In the genomic region with DNA sequence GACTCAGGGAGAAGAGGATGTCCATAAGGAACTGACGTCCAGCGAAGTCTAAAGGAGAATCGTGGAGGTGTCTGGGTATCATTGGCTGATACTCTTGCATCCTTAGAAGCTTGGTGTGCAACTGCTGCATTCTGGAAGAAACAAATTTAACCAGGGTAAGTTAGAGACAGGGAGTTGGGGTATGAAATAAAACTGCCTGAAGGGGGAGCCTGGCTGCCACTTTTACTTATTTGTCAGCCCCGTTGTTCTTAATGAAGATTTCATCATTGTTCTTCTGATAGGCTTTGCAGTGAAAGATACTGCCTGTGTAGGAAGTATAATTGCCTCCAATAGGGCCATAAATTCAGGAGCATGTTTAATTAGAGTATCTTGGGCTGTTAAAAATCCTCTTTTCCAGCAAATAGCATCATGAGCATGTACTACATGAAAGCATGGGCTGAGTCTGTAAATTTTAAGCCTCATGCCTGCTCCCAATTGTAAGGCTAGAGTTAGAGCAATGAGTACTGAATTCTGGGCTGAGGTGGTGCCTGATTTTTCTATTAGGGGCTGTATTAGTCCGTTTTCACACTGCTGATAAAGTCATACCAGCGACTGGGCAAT, we compare ENCODE assay signal across 8 cellular contexts.
DNase-seq lines count a peak whose midpoint lies in the region; ATAC-seq and TF ChIP-seq lines count a peak whose summit lies in the region.

No MANE protein-coding gene starts in this region.

- H4K20me1 ChIP-seq in OCI-LY7 (ENCODE audit: insufficient read depth, low read length) = no peaks in the 10 kb centered on the region

- no peak overlapping the region for H3K27ac Mint-ChIP-seq in activated T-helper 1 cell treated with anti-CD3 and anti-CD28 coated beads, Interleukin-12 subunit alpha, Interleukin-12 subunit beta, Interleukin-2, Interleukin-4 antibody, amounts not matched to agents 30 ng/mL and 10 ng/mL and 1 ng/mL, durations not matched to agents 14 hours and 24 hours and 36 hours

- intact Hi-C loops in OCI-LY7 (cut with micrococcal nuclease; ENCODE audit: unreplicated experiment) (loop anchor here (10.0 kb wide), 1 partner anchor 1135 kb away; no protein-coding TSS in a partner anchor), lower lobe of right lung (cut with DNase I) (no loop called here), aorta (cut with DNase I) (no loop called here)
- intact Hi-C loops in activated T-helper 1 cell treated with anti-CD3 and anti-CD28 coated beads, Interleukin-12 subunit alpha, Interleukin-12 subunit beta, Interleukin-2, Interleukin-4 antibody, amounts not matched to agents 30 ng/mL and 10 ng/mL and 1 ng/mL, durations not matched to agents 14 hours and 24 hours and 36 hours (cut with micrococcal nuclease) = loop anchor here (1.0 kb wide), 1 partner anchor 680 kb away; no protein-coding TSS in a partner anchor

- H3K27me3 Mint-ChIP-seq in activated T-helper 1 cell treated with anti-CD3 and anti-CD28 coated beads, Interleukin-12 subunit alpha, Interleukin-12 subunit beta, Interleukin-2, Interleukin-4 antibody, amounts not matched to agents 30 ng/mL and 10 ng/mL and 1 ng/mL, durations not matched to agents 14 hours and 24 hours and 36 hours (ENCODE audit: insufficient read depth) = no peaks in the 10 kb centered on the region

- H3K4me3 ChIP-seq in BJ (ENCODE audit: low read depth, low read length) = no peak overlapping the region
- H3K4me3 ChIP-seq in OCI-LY7 (ENCODE audit: low read depth, low read length, poor library complexity, severe bottlenecking) = no peak overlapping the region
- no peak overlapping the region for H3K4me3 ChIP-seq in brain microvascular endothelial cell (ENCODE audit: low read depth, low read length)
- no peak overlapping the region for H3K4me3 ChIP-seq in lower lobe of right lung
- no peak overlapping the region for H3K4me3 ChIP-seq in aorta (ENCODE audit: low read length in 2 of 2)

- no peak for DNase-seq in BJ (ENCODE audit: low read depth)
- peak; percentile 34 for DNase-seq in OCI-LY7 (ENCODE audit: low spot score)
- peak; percentile 2 for DNase-seq in brain microvascular endothelial cell
- no peak for DNase-seq in lower lobe of right lung
- no peak for DNase-seq in activated T-helper 1 cell treated with anti-CD3 and anti-CD28 coated beads, Interleukin-12 subunit alpha, Interleukin-12 subunit beta, Interleukin-2, Interleukin-4 antibody, amounts not matched to agents 30 ng/mL and 10 ng/mL and 1 ng/mL, durations not matched to agents 14 hours and 24 hours and 36 hours (ENCODE audit: low spot score)
- DNase-seq in aorta = no peak

- H3K36me3 ChIP-seq in BJ (ENCODE audit: control insufficient read depth, insufficient read depth, low read length) (no peaks in the 10 kb centered on the region), OCI-LY7 (ENCODE audit: insufficient read depth, low read length) (no peaks in the 10 kb centered on the region), brain microvascular endothelial cell (replicated peaks) (no peaks in the 10 kb centered on the region), lower lobe of right lung (no peaks in the 10 kb centered on the region), aorta (ENCODE audit: control insufficient read depth in 1 of 2, insufficient read depth in 2 of 2, low read length in 1 of 2) (no peaks in the 10 kb centered on the region)

- H3K27me3 ChIP-seq in BJ (ENCODE audit: control insufficient read depth, insufficient read depth, low read length) = no peaks in the 10 kb centered on the region
- H3K27me3 ChIP-seq in brain microvascular endothelial cell (replicated peaks) = no peaks in the 10 kb centered on the region
- H3K27me3 ChIP-seq in lower lobe of right lung (ENCODE audit: low read depth) = no peaks in the 10 kb centered on the region
- no peaks in the 10 kb centered on the region for H3K27me3 ChIP-seq in aorta (ENCODE audit: control insufficient read depth in 1 of 2, insufficient read depth in 2 of 2, low read length in 1 of 2)

- peak; percentile 92 for ATAC-seq in GM18868 (IDR thresholded peaks at IDR 0.05; ENCODE audit: unreplicated experiment)
- peak; percentile 64 for ATAC-seq in HG03196 (IDR thresholded peaks at IDR 0.05; ENCODE audit: unreplicated experiment)
- ATAC-seq in lower lobe of right lung = peak in 1 of 2 donors; percentile 57
- ATAC-seq in aorta (ENCODE audit: low FRiP score) = no peak

- H3K4me1 ChIP-seq in OCI-LY7 (ENCODE audit: insufficient read depth, low read length, poor library complexity, severe bottlenecking) = no peaks in the 10 kb centered on the region
- H3K4me1 ChIP-seq in lower lobe of right lung = no peaks in the 10 kb centered on the region
- no peaks in the 10 kb centered on the region for H3K4me1 ChIP-seq in aorta (ENCODE audit: control insufficient read depth in 1 of 2, insufficient read depth in 2 of 2, low read length in 2 of 2)

- H3K9me3 ChIP-seq in OCI-LY7 (ENCODE audit: low read length) (no peaks in the 10 kb centered on the region), lower lobe of right lung (no peaks in the 10 kb centered on the region), aorta (ENCODE audit: control insufficient read depth, low read length) (no peaks in the 10 kb centered on the region)

- no peaks in the 10 kb centered on the region for H3K36me3 Mint-ChIP-seq in activated T-helper 1 cell treated with anti-CD3 and anti-CD28 coated beads, Interleukin-12 subunit alpha, Interleukin-12 subunit beta, Interleukin-2, Interleukin-4 antibody, amounts not matched to agents 30 ng/mL and 10 ng/mL and 1 ng/mL, durations not matched to agents 14 hours and 24 hours and 36 hours (ENCODE audit: low read depth)

- H3K4me3 Mint-ChIP-seq in activated T-helper 1 cell treated with anti-CD3 and anti-CD28 coated beads, Interleukin-12 subunit alpha, Interleukin-12 subunit beta, Interleukin-2, Interleukin-4 antibody, amounts not matched to agents 30 ng/mL and 10 ng/mL and 1 ng/mL, durations not matched to agents 14 hours and 24 hours and 36 hours = no peak overlapping the region

- no peak overlapping the region for H2AFZ ChIP-seq in OCI-LY7 (ENCODE audit: low read length)

- H3K4me1 Mint-ChIP-seq in activated T-helper 1 cell treated with anti-CD3 and anti-CD28 coated beads, Interleukin-12 subunit alpha, Interleukin-12 subunit beta, Interleukin-2, Interleukin-4 antibody, amounts not matched to agents 30 ng/mL and 10 ng/mL and 1 ng/mL, durations not matched to agents 14 hours and 24 hours and 36 hours (ENCODE audit: low read depth) = no peaks in the 10 kb centered on the region

- H3K27ac ChIP-seq in OCI-LY7 (ENCODE audit: low read depth, low read length, poor library complexity, severe bottlenecking) (no peak overlapping the region), brain microvascular endothelial cell (no peak overlapping the region), lower lobe of right lung (no peak overlapping the region), aorta (ENCODE audit: low read depth in 1 of 2, low read length in 2 of 2) (no peak overlapping the region)

- no peaks in the 10 kb centered on the region for H3K79me2 ChIP-seq in OCI-LY7 (ENCODE audit: insufficient read depth, low read depth, low read length)

- CTCF ChIA-PET in BJ (lab: Yijun Ruan, JAX) (interaction anchor here (0.6 to 1.3 kb wide), 2 partner anchors 15 to 16 kb away, joined by 3 read pairs; no protein-coding TSS in a partner anchor), OCI-LY7 (lab: Charles Lee; ENCODE audit: unreplicated experiment) (no interaction called here)

- H3K9me3 Mint-ChIP-seq in activated T-helper 1 cell treated with anti-CD3 and anti-CD28 coated beads, Interleukin-12 subunit alpha, Interleukin-12 subunit beta, Interleukin-2, Interleukin-4 antibody, amounts not matched to agents 30 ng/mL and 10 ng/mL and 1 ng/mL, durations not matched to agents 14 hours and 24 hours and 36 hours = peaks cover 4% of the 10 kb centered on the region

- POLR2A ChIA-PET in BJ (lab: Charles Lee) (no interaction called here), OCI-LY7 (lab: Charles Lee) (no interaction called here)

- in situ Hi-C loops in brain microvascular endothelial cell (cut with HindIII; ENCODE audit: low pct_ligation_motif_present, low sequenced_read_pairs) = no loop called here

- peak; percentile 25; the same call in 1 of the 2 replicates for TF ChIP-seq CTCF in BJ (IDR thresholded peaks at IDR 0.05; ENCODE audit: insufficient read depth, low read depth, low read length)
- peak; percentile 75 for TF ChIP-seq CTCF in OCI-LY7 (conservative IDR thresholded peaks at IDR 0.05; ENCODE audit: low read length)
- TF ChIP-seq CTCF in brain microvascular endothelial cell (IDR thresholded peaks at IDR 0.05; ENCODE audit: low read depth, low read length, missing control alignments) = peak; percentile 73
- TF ChIP-seq CTCF in lower lobe of right lung (IDR thresholded peaks at IDR 0.05) = peak; percentile 55

- no peaks in the 10 kb centered on the region for H3K9me2 ChIP-seq in OCI-LY7 (ENCODE audit: insufficient read depth, low read length)

- 50 to 51% methylated on average over 6 of the region's 6 CpGs for WGBS in aorta, 2 donors

- H3K4me2 ChIP-seq in OCI-LY7 (ENCODE audit: low read length) = no peak overlapping the region

- BruUV-seq in OCI-LY7 (replicated peaks; lab: Mats Ljungman, UMichigan) = no TSS peak

Comparison
In these comparisons a context has a peak if more than half of its experiments do, and no peak if none do; other contexts are left out.
1. DNase-seq: peak in OCI-LY7 (single experiment) and brain microvascular endothelial cell (single experiment); none in BJ (single experiment), lower lobe of right lung (single experiment), activated T-helper 1 cell treated with anti-CD3 and anti-CD28 coated beads, Interleukin-12 subunit alpha, Interleukin-12 subunit beta, Interleukin-2, Interleukin-4 antibody, amounts not matched to agents 30 ng/mL and 10 ng/mL and 1 ng/mL, durations not matched to agents 14 hours and 24 hours and 36 hours (single experiment) and aorta (0 of 2).
2. CTCF ChIP-seq: peak in every context shown above with its lines; median percentile 75 in OCI-LY7; 73 in brain microvascular endothelial cell; 55 in lower lobe of right lung; 25 in BJ.
3. intact Hi-C loops: an anchor here in OCI-LY7 (10.0 kb wide) and activated T-helper 1 cell treated with anti-CD3 and anti-CD28 coated beads, Interleukin-12 subunit alpha, Interleukin-12 subunit beta, Interleukin-2, Interleukin-4 antibody, amounts not matched to agents 30 ng/mL and 10 ng/mL and 1 ng/mL, durations not matched to agents 14 hours and 24 hours and 36 hours (1.0 kb wide); none called in lower lobe of right lung and aorta.